Comparison of ENCODE assay signal across 17 cellular contexts in the genomic region with DNA sequence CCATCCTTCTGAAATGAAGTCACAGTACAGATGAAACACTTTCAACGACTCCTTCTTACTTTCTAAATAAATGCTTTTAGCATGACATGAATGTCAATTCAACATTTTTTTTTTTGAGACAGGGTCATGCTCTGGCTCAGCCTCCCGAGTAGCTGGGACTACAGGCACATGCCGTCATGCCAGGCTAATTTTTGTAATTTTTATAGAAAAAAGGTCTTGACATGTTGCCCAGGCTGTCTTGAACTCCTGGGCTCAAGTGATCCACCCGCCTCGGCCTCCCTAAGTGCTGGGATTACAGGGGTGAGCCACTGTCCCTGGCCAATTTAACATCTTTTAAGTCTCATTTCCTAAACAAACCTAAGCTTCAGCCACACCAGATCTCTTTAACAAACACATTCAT. TPM values are rescaled to one million over a fixed set of nuclear protein-coding genes. Genes with fewer than 3 reads are reported as not detected.
"Had no signal": no experiment of that assay in that cellular context is flagged by ENCODE, and none has a peak within 500 bp of the region (broad histone marks: within the 10 kb centered on the region; RNA-seq: fewer than 3 reads in every experiment).

No MANE protein-coding gene starts in this region.

- H3K9ac ChIP-seq: parathyroid adenoma had no signal

- H3K27me3 ChIP-seq: transverse colon had no signal

- H3K9me3 Mint-ChIP-seq: activated B cell treated with CpG ODN at 0.5 μM for 24 hours; activated naive CD8-positive, alpha-beta T cell treated with anti-CD3 and anti-CD28 coated beads, Interleukin-2, amount 10 ng/mL, durations not matched to agents 7 days and 5 days; memory B cell had no signal

- H3K27me3 Mint-ChIP-seq: activated B cell treated with CpG ODN at 0.5 μM for 24 hours; activated naive CD8-positive, alpha-beta T cell treated with anti-CD3 and anti-CD28 coated beads, Interleukin-2, amount 10 ng/mL, durations not matched to agents 7 days and 5 days had no signal

- H3K4me3 ChIP-seq: left ventricle myocardium inferior, SK-N-MC, transverse colon had no signal

- H3K27ac Mint-ChIP-seq: activated B cell treated with CpG ODN at 0.5 μM for 24 hours; activated naive CD8-positive, alpha-beta T cell treated with anti-CD3 and anti-CD28 coated beads, Interleukin-2, amount 10 ng/mL, durations not matched to agents 7 days and 5 days; memory B cell had no signal

- H3K79me2 ChIP-seq: parathyroid adenoma had no signal

- FAIRE-seq: bronchial epithelial cell, kidney, TTC549 had no signal

- H3K36me3 ChIP-seq: left ventricle myocardium inferior, transverse colon had no signal

- H2AFZ ChIP-seq: parathyroid adenoma had no signal

- DNase-seq: activated B cell treated with CpG ODN at 0.5 μM for 24 hours; activated CD4-positive, alpha-beta T cell treated with anti-CD3 and anti-CD28 coated beads, Interleukin-2, amount 50 U/mL, for 1 hour; activated effector memory CD4-positive, alpha-beta T cell treated with anti-CD3 and anti-CD28 coated beads, Interleukin-2, amount 50 U/mL, for 16 hours; activated naive CD8-positive, alpha-beta T cell treated with anti-CD3 and anti-CD28 coated beads, Interleukin-2, amount 10 ng/mL, durations not matched to agents 7 days and 5 days; activated T-cell treated with anti-CD3 and anti-CD28 coated beads, Interleukin-2, amount 50 U/mL, for 1 hour; aorta; kidney; left ventricle myocardium inferior; transverse colon had no signal

- H3K9me3 ChIP-seq: left ventricle myocardium inferior, transverse colon had no signal

- H3K4me3 Mint-ChIP-seq: activated B cell treated with CpG ODN at 0.5 μM for 24 hours; activated naive CD8-positive, alpha-beta T cell treated with anti-CD3 and anti-CD28 coated beads, Interleukin-2, amount 10 ng/mL, durations not matched to agents 7 days and 5 days; memory B cell had no signal

- H3K27ac ChIP-seq: left ventricle myocardium inferior, parathyroid adenoma, SK-N-MC, transverse colon had no signal

RNA-seq across cellular contexts. Expression of a gene that starts 28.4 kb away (rescaled TPM):
- total RNA-seq: activated B cell treated with CpG ODN at 0.5 μM for 24 hours; activated naive CD8-positive, alpha-beta T cell treated with anti-CD3 and anti-CD28 coated beads, Interleukin-2, amount 10 ng/mL, durations not matched to agents 7 days and 5 days; aorta; bronchial epithelial cell; kidney; left ventricle myocardium inferior; renal cortical epithelial cell; skeletal muscle tissue; T-helper 1 cell treated with Interleukin-12 subunit alpha and Interleukin-12 subunit beta and Interleukin-4 antibody, amounts not matched to agents 30 ng/mL and 1 ng/mL, for 36 hours; transverse colon had no signal

RNA-seq across cellular contexts. Expression of a gene that starts 50.9 kb away (rescaled TPM):
- total RNA-seq: bronchial epithelial cell, renal cortical epithelial cell had no signal
